ENCODE assay signal across 11 cellular contexts in the genomic region with DNA sequence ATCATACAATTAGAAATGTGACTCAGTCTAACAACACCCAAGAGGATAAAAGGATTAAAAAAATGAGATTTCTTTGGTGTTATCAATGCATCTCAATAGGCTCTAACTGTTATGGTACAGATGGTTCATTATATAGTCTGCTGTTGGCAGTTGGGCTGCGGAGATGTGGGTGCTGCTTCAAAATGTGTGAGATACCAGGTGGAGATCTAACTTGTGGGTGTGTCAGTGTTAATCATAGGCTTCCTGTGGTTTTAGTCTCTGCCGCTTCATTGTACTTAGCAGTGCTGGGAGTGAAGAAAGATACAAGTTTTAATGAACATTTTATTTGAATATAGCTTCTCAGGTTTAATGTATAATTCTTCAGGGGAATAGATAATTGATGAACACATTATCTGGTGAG.
A peak's percentile ranks its signal among the peaks of the same experiment; 100 is the strongest.
DNase-seq lines count a peak whose midpoint lies in the region; ATAC-seq, FAIRE-seq and TF ChIP-seq lines count a peak whose summit lies in the region.
"Had no signal": no experiment of that assay in that cellular context is flagged by ENCODE, and none has a peak within 500 bp of the region (broad histone marks: within the 10 kb centered on the region; RNA-seq: fewer than 3 reads in every experiment).

No MANE protein-coding gene starts in this region.

- peaks cover 33% of the 10 kb centered on the region for H3K4me1 Mint-ChIP-seq in activated CD4-positive, alpha-beta T cell treated with anti-CD3 and anti-CD28 coated beads, Interleukin-2, amount 10 ng/mL, durations not matched to agents 24 days and 14 days
- H3K4me1 Mint-ChIP-seq: mesothelial cell of epicardium had no signal

- H3K4me3 ChIP-seq in Loucy (ENCODE audit: low read length, poor library complexity, severe bottlenecking): peak overlapping the region; percentile 75
- no peak overlapping the region for H3K4me3 ChIP-seq in pancreas
- no peak overlapping the region for H3K4me3 ChIP-seq in esophagus muscularis mucosa

- no peaks in the 10 kb centered on the region for H3K27me3 Mint-ChIP-seq in activated CD4-positive, alpha-beta T cell treated with anti-CD3 and anti-CD28 coated beads, Interleukin-2, amount 10 ng/mL, durations not matched to agents 24 days and 14 days

- peaks cover 44% of the 10 kb centered on the region for H3K79me2 ChIP-seq in Loucy (ENCODE audit: insufficient read depth, low read length)

- ATAC-seq in pancreas (no peak), GM21447 (IDR thresholded peaks at IDR 0.05; ENCODE audit: unreplicated experiment) (no peak), HG03432 (IDR thresholded peaks at IDR 0.05; ENCODE audit: unreplicated experiment) (no peak)

- H4K20me1 ChIP-seq in Loucy (ENCODE audit: insufficient read depth, low read length, poor library complexity, severe bottlenecking): no peaks in the 10 kb centered on the region

- TF ChIP-seq CTCF in Loucy (conservative IDR thresholded peaks at IDR 0.05; ENCODE audit: low read length) (no peak), pancreas (IDR thresholded peaks at IDR 0.05) (no peak), esophagus muscularis mucosa (IDR thresholded peaks at IDR 0.05) (no peak)

- H3K4me2 ChIP-seq in Loucy (ENCODE audit: low read depth, low read length, poor library complexity, severe bottlenecking): peak overlapping the region; percentile 90
- H3K4me2 ChIP-seq: SK-N-SH had no signal

- no peaks in the 10 kb centered on the region for H3K9me3 Mint-ChIP-seq in activated CD4-positive, alpha-beta T cell treated with anti-CD3 and anti-CD28 coated beads, Interleukin-2, amount 10 ng/mL, durations not matched to agents 24 days and 14 days

- H3K36me3 ChIP-seq in Loucy (ENCODE audit: insufficient read depth, low read length) (peaks cover 7% of the 10 kb centered on the region), pancreas (peaks cover 0 to 4% (median 0%) of the 10 kb centered on the region in 3 donors), esophagus muscularis mucosa (peaks cover 0 to 8% (median 3%) of the 10 kb centered on the region in 4 donors)

- 96% methylated on average over 2 of the region's 2 CpGs for WGBS in pancreas, 2 donors
- 94% methylated on average over 2 of the region's 2 CpGs for WGBS in esophagus muscularis mucosa

- H3K4me1 ChIP-seq in Loucy (ENCODE audit: insufficient read depth, low read length, poor library complexity, severe bottlenecking): peaks cover 71% of the 10 kb centered on the region
- no peaks in the 10 kb centered on the region for H3K4me1 ChIP-seq in pancreas
- no peaks in the 10 kb centered on the region for H3K4me1 ChIP-seq in esophagus muscularis mucosa

- peak overlapping the region; percentile 98 for H3K9ac ChIP-seq in Loucy (ENCODE audit: low read depth, low read length, poor library complexity, severe bottlenecking)
- H3K9ac ChIP-seq: SK-N-SH had no signal

- peaks cover 11% of the 10 kb centered on the region for H3F3A ChIP-seq in Loucy (ENCODE audit: low read depth)

- H3K27ac Mint-ChIP-seq in activated CD4-positive, alpha-beta T cell treated with anti-CD3 and anti-CD28 coated beads, Interleukin-2, amount 10 ng/mL, durations not matched to agents 24 days and 14 days: peak overlapping the region; percentile 26
- H3K27ac Mint-ChIP-seq: mesothelial cell of epicardium had no signal

- H3K4me3 Mint-ChIP-seq in activated CD4-positive, alpha-beta T cell treated with anti-CD3 and anti-CD28 coated beads, Interleukin-2, amount 10 ng/mL, durations not matched to agents 24 days and 14 days: peak overlapping the region; percentile 52
- H3K4me3 Mint-ChIP-seq: mesothelial cell of epicardium had no signal

- TF ChIP-seq POLR2A in esophagus muscularis mucosa (IDR thresholded peaks at IDR 0.05; ENCODE audit: low read depth): no peak

- intact Hi-C loops in activated CD4-positive, alpha-beta T cell treated with anti-CD3 and anti-CD28 coated beads, Interleukin-2, amount 10 ng/mL, durations not matched to agents 24 days and 14 days (cut with micrococcal nuclease): loop anchor here (10.0 kb wide), 1 partner anchor 229 kb away; the partner anchor contains the start of gene EXOC4
- intact Hi-C loops in pancreas (cut with DNase I): no loop called here
- intact Hi-C loops in esophagus muscularis mucosa (cut with DNase I): no loop called here

- H3K9me2 ChIP-seq in Loucy (replicated peaks; ENCODE audit: low read depth, low read length): no peaks in the 10 kb centered on the region
- H3K9me2 ChIP-seq: SK-N-SH had no signal

- no peak for TF ChIP-seq EP300 in esophagus muscularis mucosa (IDR thresholded peaks at IDR 0.05)

- H3K27ac ChIP-seq in pancreas (no peak overlapping the region), esophagus muscularis mucosa (replicated peaks in 1 of 4) (no peak overlapping the region)

- H3K36me3 Mint-ChIP-seq in activated CD4-positive, alpha-beta T cell treated with anti-CD3 and anti-CD28 coated beads, Interleukin-2, amount 10 ng/mL, durations not matched to agents 24 days and 14 days (ENCODE audit: low read depth): peaks cover 5% of the 10 kb centered on the region

- no peak overlapping the region for H2AFZ ChIP-seq in Loucy (ENCODE audit: low read length)

- no peak for FAIRE-seq in pancreas (lab: Jason Lieb, UNC)

- no peaks in the 10 kb centered on the region for H3K9me3 ChIP-seq in Loucy (ENCODE audit: insufficient read depth, low read depth, low read length)
- H3K9me3 ChIP-seq in pancreas: no peaks in the 10 kb centered on the region
- no peaks in the 10 kb centered on the region for H3K9me3 ChIP-seq in esophagus muscularis mucosa
- H3K9me3 ChIP-seq: SK-N-SH had no signal

- DNase-seq in activated CD4-positive, alpha-beta T cell treated with anti-CD3 and anti-CD28 coated beads, Interleukin-2, amount 10 ng/mL, durations not matched to agents 24 days and 14 days: peak; percentile 74
- peak; percentile 9 for DNase-seq in central memory CD4-positive, alpha-beta T cell
- DNase-seq in stimulated activated CD8-positive, alpha-beta memory T cell treated with anti-CD3 and anti-CD28 coated beads, Interleukin-15, amount 100 ng/mL, for 48 hours (ENCODE audit: low read depth in 2 of 2): peak; percentile 14 to 23
- DNase-seq in pancreas (no peak), esophagus muscularis mucosa (ENCODE audit: extremely low spot score) (no peak)
- DNase-seq: NCI-H187, SK-N-SH had no signal

- H3K27me3 ChIP-seq in Loucy (ENCODE audit: insufficient read depth, low read length, poor library complexity, severe bottlenecking) (no peaks in the 10 kb centered on the region), pancreas (no peaks in the 10 kb centered on the region), esophagus muscularis mucosa (no peaks in the 10 kb centered on the region)

Comparison
In these comparisons a context has a peak if more than half of its experiments do, and no peak if none do; other contexts are left out.
1. DNase-seq: peak in activated CD4-positive, alpha-beta T cell treated with anti-CD3 and anti-CD28 coated beads, Interleukin-2, amount 10 ng/mL, durations not matched to agents 24 days and 14 days (single experiment), central memory CD4-positive, alpha-beta T cell (single experiment) and stimulated activated CD8-positive, alpha-beta memory T cell treated with anti-CD3 and anti-CD28 coated beads, Interleukin-15, amount 100 ng/mL, for 48 hours (2 of 2); none in pancreas (0 of 6) and esophagus muscularis mucosa (single experiment).